8 cellular contexts compared by ENCODE assay signal in the genomic region with DNA sequence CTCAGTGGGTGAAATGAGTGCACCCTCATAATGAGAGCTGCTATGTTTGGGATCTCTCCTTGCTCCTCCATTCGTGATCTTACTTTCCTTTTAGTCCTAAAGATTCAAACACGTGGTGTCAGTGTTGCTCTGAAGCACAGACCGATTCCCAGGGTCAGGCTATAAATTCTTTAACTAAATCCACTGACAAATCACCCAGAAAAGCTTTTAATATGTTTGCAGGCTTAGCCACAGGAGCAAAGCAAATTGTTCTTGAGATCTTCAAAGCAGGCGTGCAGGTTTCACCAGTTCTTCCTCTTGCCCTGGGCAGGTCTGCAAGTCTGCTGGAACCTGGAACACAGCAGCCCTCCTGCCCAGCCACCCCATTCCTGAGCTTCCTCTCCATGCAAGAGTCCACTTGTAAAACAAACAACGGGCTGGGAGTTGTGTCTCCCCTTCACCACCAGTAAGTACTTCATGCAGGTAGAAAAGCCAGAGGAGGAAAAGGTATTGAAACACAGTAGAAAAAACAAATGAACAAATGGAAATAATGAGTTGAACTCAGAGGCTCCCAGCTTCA.
DNase-seq lines count a peak whose midpoint lies in the region; ATAC-seq, FAIRE-seq and TF ChIP-seq lines count a peak whose summit lies in the region.

No MANE protein-coding gene starts in this region.

- intact Hi-C loops in activated CD4-positive, alpha-beta T cell treated with anti-CD3 and anti-CD28 coated beads for 36 hours (cut with DNase I, micrococcal nuclease) = loop anchor here (1.0 kb wide), 7 partner anchors 19 to 250 kb away; a partner anchor contains a TSS
- intact Hi-C loops in activated B cell treated with CpG ODN at 0.5 μM for 24 hours (cut with micrococcal nuclease) = loop anchor here (1.0 kb wide), 7 partner anchors 19 to 251 kb away; a partner anchor contains a TSS
- intact Hi-C loops in left ventricle myocardium inferior (cut with micrococcal nuclease) = no loop called here

- H3K27me3 Mint-ChIP-seq in activated CD4-positive, alpha-beta T cell treated with anti-CD3 and anti-CD28 coated beads for 36 hours = peaks cover 4% of the 10 kb centered on the region
- no peaks in the 10 kb centered on the region for H3K27me3 Mint-ChIP-seq in activated B cell treated with CpG ODN at 0.5 μM for 24 hours

- FAIRE-seq in small intestine (lab: Jason Lieb, UNC) = no peak

- no peak for ATAC-seq in activated CD4-positive, alpha-beta T cell treated with anti-CD3 and anti-CD28 coated beads for 36 hours
- ATAC-seq in activated B cell treated with CpG ODN at 0.5 μM for 24 hours (ENCODE audit: low read depth) (no peak), HG02571 (IDR thresholded peaks at IDR 0.05; ENCODE audit: unreplicated experiment) (no peak), HG03469 (IDR thresholded peaks at IDR 0.05; ENCODE audit: unreplicated experiment) (no peak), HG02610 (IDR thresholded peaks at IDR 0.05; ENCODE audit: unreplicated experiment) (no peak)

- H3K9me3 Mint-ChIP-seq in activated CD4-positive, alpha-beta T cell treated with anti-CD3 and anti-CD28 coated beads for 36 hours (ENCODE audit: low read depth) = no peaks in the 10 kb centered on the region
- H3K9me3 Mint-ChIP-seq in activated B cell treated with CpG ODN at 0.5 μM for 24 hours = no peaks in the 10 kb centered on the region

- H3K36me3 ChIP-seq in left ventricle myocardium inferior = no peaks in the 10 kb centered on the region
- H3K36me3 ChIP-seq in small intestine (ENCODE audit: control insufficient read depth in 2 of 2, insufficient read depth in 2 of 2, low read length in 2 of 2) = no peaks in the 10 kb centered on the region

- no peak overlapping the region for H3K4me3 ChIP-seq in left ventricle myocardium inferior
- no peak overlapping the region for H3K4me3 ChIP-seq in small intestine (ENCODE audit: low read depth in 1 of 2, low read length in 2 of 2)

- peaks cover 56% of the 10 kb centered on the region for H3K4me1 Mint-ChIP-seq in activated CD4-positive, alpha-beta T cell treated with anti-CD3 and anti-CD28 coated beads for 36 hours
- H3K4me1 Mint-ChIP-seq in activated B cell treated with CpG ODN at 0.5 μM for 24 hours = peaks cover 61% of the 10 kb centered on the region

- H3K4me1 ChIP-seq in left ventricle myocardium inferior (peaks cover 15% of the 10 kb centered on the region), small intestine (ENCODE audit: control insufficient read depth in 2 of 2, insufficient read depth in 1 of 2, low read depth in 1 of 2, low read length in 1 of 2) (peaks cover 0 to 3% of the 10 kb centered on the region in 2 donors)

- peak overlapping the region; percentile 30 for H3K27ac ChIP-seq in left ventricle myocardium inferior (replicated peaks)
- H3K27ac ChIP-seq in small intestine (ENCODE audit: low read depth in 1 of 2, low read length in 1 of 2) = peak overlapping the region in 1 of 2 donors; percentile 82

- CTCF ChIA-PET in activated CD4-positive, alpha-beta T cell treated with anti-CD3 and anti-CD28 coated beads for 36 hours (lab: Charles Lee) = interaction anchor here (1.0 to 2.1 kb wide), 7 partner anchors 20 to 133 kb away, joined by 3 to 16 read pairs (median 3); no protein-coding TSS in a partner anchor
- CTCF ChIA-PET in activated B cell treated with CpG ODN at 0.5 μM for 24 hours (lab: Charles Lee) = interaction anchor here (1.0 to 2.1 kb wide), 9 partner anchors 19 to 250 kb away, joined by 3 to 11 read pairs (median 4); no protein-coding TSS in a partner anchor

- 8 to 26% (median 17%) methylated on average over 5 of the region's 5 CpGs for WGBS in small intestine, 3 donors

- no peaks in the 10 kb centered on the region for H3K27me3 ChIP-seq in left ventricle myocardium inferior (ENCODE audit: low read depth)
- no peaks in the 10 kb centered on the region for H3K27me3 ChIP-seq in small intestine (ENCODE audit: control insufficient read depth in 2 of 2, insufficient read depth in 2 of 2, low read length in 2 of 2)

- no peak for DNase-seq in activated CD4-positive, alpha-beta T cell treated with anti-CD3 and anti-CD28 coated beads for 36 hours
- DNase-seq in activated CD4-positive, alpha-beta T cell treated with anti-CD3 and anti-CD28 coated beads, Interleukin-2, amount 50 U/mL, for 4 hours = no peak
- DNase-seq in activated B cell treated with CpG ODN at 0.5 μM for 24 hours (no peak), left ventricle myocardium inferior (no peak), small intestine (peak; percentile 74)

- H3K36me3 Mint-ChIP-seq in activated CD4-positive, alpha-beta T cell treated with anti-CD3 and anti-CD28 coated beads for 36 hours (ENCODE audit: low read depth) = no peaks in the 10 kb centered on the region
- no peaks in the 10 kb centered on the region for H3K36me3 Mint-ChIP-seq in activated B cell treated with CpG ODN at 0.5 μM for 24 hours (ENCODE audit: low read depth)

- H3K9me3 ChIP-seq in left ventricle myocardium inferior (replicated peaks) (no peaks in the 10 kb centered on the region), small intestine (ENCODE audit: control insufficient read depth, low read depth) (no peaks in the 10 kb centered on the region)

- peak overlapping the region; percentile 40 for H3K27ac Mint-ChIP-seq in activated CD4-positive, alpha-beta T cell treated with anti-CD3 and anti-CD28 coated beads for 36 hours
- H3K27ac Mint-ChIP-seq in activated B cell treated with CpG ODN at 0.5 μM for 24 hours = peak overlapping the region; percentile 91

- TF ChIP-seq CTCF in activated B cell treated with CpG ODN at 0.5 μM for 24 hours (IDR thresholded peaks at IDR 0.05) (no peak), left ventricle myocardium inferior (IDR thresholded peaks at IDR 0.05; ENCODE audit: borderline replicate concordance) (peak; percentile 61)

- H3K4me3 Mint-ChIP-seq in activated CD4-positive, alpha-beta T cell treated with anti-CD3 and anti-CD28 coated beads for 36 hours = no peak overlapping the region
- peak overlapping the region; percentile 77 for H3K4me3 Mint-ChIP-seq in activated B cell treated with CpG ODN at 0.5 μM for 24 hours

- POLR2A ChIA-PET in activated CD4-positive, alpha-beta T cell treated with anti-CD3 and anti-CD28 coated beads for 36 hours (lab: Charles Lee) = no interaction called here
- POLR2A ChIA-PET in activated B cell treated with CpG ODN at 0.5 μM for 24 hours (lab: Charles Lee) = interaction anchor here (0.9 to 3.6 kb wide), 19 partner anchors 10 to 447 kb away, joined by 3 to 40 read pairs (median 5); a partner anchor contains a TSS
